20 cellular contexts compared by ENCODE assay signal in the genomic region with DNA sequence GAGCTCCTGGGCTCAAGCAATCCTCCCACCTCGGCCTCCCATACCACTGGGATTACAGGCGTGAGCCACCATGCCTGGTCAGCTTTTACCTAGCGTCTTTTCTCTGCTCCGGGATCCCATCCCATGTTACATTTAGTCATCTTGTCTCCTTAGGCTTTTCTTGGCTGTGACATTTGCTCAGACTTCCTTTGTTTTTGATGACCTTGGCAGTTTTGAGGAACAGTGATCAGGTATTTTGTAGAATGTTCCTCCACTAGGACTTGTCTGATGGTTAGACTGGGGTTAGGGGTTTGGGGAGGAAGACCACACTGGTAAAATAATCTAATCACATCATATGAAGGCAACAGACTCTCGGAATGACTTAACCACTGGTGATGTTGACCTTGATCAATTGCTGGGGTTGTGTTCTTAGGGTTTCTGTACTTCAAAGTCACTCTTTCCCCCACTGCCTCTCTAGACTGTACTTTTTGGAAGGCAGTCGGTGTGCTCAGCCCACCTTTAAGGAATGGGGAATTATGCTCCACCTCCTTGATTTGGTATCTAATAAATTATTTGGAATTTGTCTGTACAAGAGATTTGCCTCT. TPM values are rescaled to one million over a fixed set of nuclear protein-coding genes. Genes with fewer than 3 reads are reported as not detected.
DNase-seq lines count a peak whose midpoint lies in the region; ATAC-seq and TF ChIP-seq lines count a peak whose summit lies in the region.
"Had no signal": no experiment of that assay in that cellular context is flagged by ENCODE, and none has a peak within 500 bp of the region (broad histone marks: within the 10 kb centered on the region; RNA-seq: fewer than 3 reads in every experiment).

No MANE protein-coding gene starts in this region.

- H3K36me3 ChIP-seq in IMR-90 (ENCODE audit: control insufficient read depth, insufficient read depth, low read length) = peaks cover 31% of the 10 kb centered on the region
- H3K36me3 ChIP-seq in ascending aorta = peaks cover 17 to 22% of the 10 kb centered on the region in 2 donors
- H3K36me3 ChIP-seq: HAP-1 had no signal

- no peak overlapping the region for H3K23ac ChIP-seq in IMR-90 (ENCODE audit: low read depth, low read length)

- no peaks in the 10 kb centered on the region for H3K9me3 ChIP-seq in IMR-90 (ENCODE audit: control insufficient read depth, insufficient read depth, low read length)
- no peaks in the 10 kb centered on the region for H3K9me3 ChIP-seq in ascending aorta
- H3K9me3 ChIP-seq: HAP-1 had no signal

- TF ChIP-seq POLR2A in IMR-90 (IDR thresholded peaks at IDR 0.05; ENCODE audit: low read depth, low read length) = no peak

- H3K27ac Mint-ChIP-seq in CD14-positive monocyte (peak overlapping the region in 5 of 7 donors; percentile 18 to 77 (median 58)), natural killer cell (peak overlapping the region; percentile 36 to 58), progenitor cell of endocrine pancreas (no peak overlapping the region)
- H3K27ac Mint-ChIP-seq: IgD-negative memory B cell had no signal

- H3K27ac ChIP-seq in IMR-90 (ENCODE audit: insufficient read depth, low read length) (no peak overlapping the region), ascending aorta (peak overlapping the region; percentile 20 to 74)
- H3K27ac ChIP-seq: HL-60 had no signal

- H2BK15ac ChIP-seq in IMR-90 (ENCODE audit: low read depth, low read length) = no peak overlapping the region

- CTCF ChIA-PET in IMR-90 (lab: Yijun Ruan, JAX) = no interaction called here

- H3K18ac ChIP-seq in IMR-90 (ENCODE audit: low read depth, low read length) = no peak overlapping the region

- H4K8ac ChIP-seq in IMR-90 (ENCODE audit: low read depth in 2 of 2, low read length in 2 of 2) = no peak overlapping the region

- intact Hi-C loops in CD14-positive monocyte (cut with micrococcal nuclease) (no loop called here), IMR-90 (cut with micrococcal nuclease) (no loop called here), ascending aorta (cut with DNase I) (no loop called here), natural killer cell (cut with micrococcal nuclease) (no loop called here)

- H3K9me1 ChIP-seq in IMR-90 (ENCODE audit: insufficient read depth, low read length) = peaks cover 25% of the 10 kb centered on the region

- no peak overlapping the region for H3K56ac ChIP-seq in IMR-90 (ENCODE audit: extremely low read depth, insufficient read depth, low read length)

- POLR2A ChIA-PET in IMR-90 (lab: Charles Lee; ENCODE audit: unreplicated experiment) = no interaction called here

- H3K4me1 Mint-ChIP-seq in CD14-positive monocyte (peaks cover 38% of the 10 kb centered on the region), natural killer cell (peaks cover 27 to 37% of the 10 kb centered on the region in 2 donors), progenitor cell of endocrine pancreas (ENCODE audit: low read depth) (peaks cover 4% of the 10 kb centered on the region)

- no peak overlapping the region for H3K4me3 Mint-ChIP-seq in CD14-positive monocyte
- no peak overlapping the region for H3K4me3 Mint-ChIP-seq in natural killer cell
- no peak overlapping the region for H3K4me3 Mint-ChIP-seq in progenitor cell of endocrine pancreas (ENCODE audit: low read depth)
- H3K4me3 Mint-ChIP-seq: IgD-negative memory B cell had no signal

- no peak for ATAC-seq in IMR-90 (ENCODE audit: low read depth)
- ATAC-seq in natural killer cell = no peak
- no peak for ATAC-seq in GM21737 (IDR thresholded peaks at IDR 0.05; ENCODE audit: unreplicated experiment)
- ATAC-seq: Right ventricle myocardium inferior had no signal

- no peaks in the 10 kb centered on the region for H3K27me3 ChIP-seq in IMR-90 (ENCODE audit: control insufficient read depth, insufficient read depth, low read length)
- H3K27me3 ChIP-seq in ascending aorta = no peaks in the 10 kb centered on the region

- H2BK120ac ChIP-seq in IMR-90 (ENCODE audit: low read depth, low read length) = no peak overlapping the region

- H3K4me3 ChIP-seq in IMR-90 (ENCODE audit: insufficient read depth, low read depth, low read length) (no peak overlapping the region), ascending aorta (no peak overlapping the region)
- H3K4me3 ChIP-seq: HAP-1 had no signal

- no peak overlapping the region for H2AFZ ChIP-seq in IMR-90 (replicated peaks; ENCODE audit: low read length, poor library complexity)

- H3K4ac ChIP-seq in IMR-90 (ENCODE audit: low read depth, low read length) = no peak overlapping the region

- peaks cover 0 to 8% (median under 1%) of the 10 kb centered on the region in 7 donors for H3K9me3 Mint-ChIP-seq in CD14-positive monocyte
- no peaks in the 10 kb centered on the region for H3K9me3 Mint-ChIP-seq in natural killer cell
- no peaks in the 10 kb centered on the region for H3K9me3 Mint-ChIP-seq in progenitor cell of endocrine pancreas (ENCODE audit: low read depth)

- dilution Hi-C loops in IMR-90 (cut with HindIII; ENCODE audit: low sequenced_read_pairs, unreplicated experiment) = no loop called here

- H3K79me1 ChIP-seq in IMR-90 (ENCODE audit: low read depth in 1 of 2, low read length in 2 of 2) = peaks cover 10 to 67% of the 10 kb centered on the region in 2 experiments

- H3K4me1 ChIP-seq in IMR-90 (ENCODE audit: control insufficient read depth, insufficient read depth, low read length) (peaks cover 16% of the 10 kb centered on the region), ascending aorta (peaks cover 3 to 34% of the 10 kb centered on the region in 2 donors)
- H3K4me1 ChIP-seq: HAP-1 had no signal

- H4K91ac ChIP-seq in IMR-90 (ENCODE audit: insufficient read depth, low read depth, low read length) = no peak overlapping the region

- no peak overlapping the region for H3K14ac ChIP-seq in IMR-90 (replicated peaks; ENCODE audit: low read depth, low read length)

- no peak overlapping the region for H3K9ac ChIP-seq in IMR-90 (ENCODE audit: low read depth, low read length)

- H2BK5ac ChIP-seq in IMR-90 (ENCODE audit: low read depth, low read length, poor library complexity, severe bottlenecking) = no peak overlapping the region

- whole genome bisulfite sequencing in IMR-90 (ENCODE audit: extremely low coverage in 2 of 2, insufficient read length in 1 of 2), 2 experiments = 100% methylated on average over 2 of the region's 6 CpGs; no CpG with 5 or more reads in 1 of the 2 experiments

- H2AK5ac ChIP-seq in IMR-90 (ENCODE audit: low read depth, low read length) = no peak overlapping the region

- H3K36me3 Mint-ChIP-seq in CD14-positive monocyte (peaks cover 77 to 86% of the 10 kb centered on the region in 2 donors), natural killer cell (no peaks in the 10 kb centered on the region), progenitor cell of endocrine pancreas (ENCODE audit: insufficient read depth) (peaks cover under 1% of the 10 kb centered on the region)

- no peak overlapping the region for H4K5ac ChIP-seq in IMR-90 (ENCODE audit: low read depth, low read length)

- DNase-seq in CD14-positive monocyte (ENCODE audit: low spot score) = no peak
- no peak for DNase-seq in IMR-90
- DNase-seq in ascending aorta (ENCODE audit: low spot score in 2 of 2) = no peak
- DNase-seq in natural killer cell = no peak
- DNase-seq in progenitor cell of endocrine pancreas (ENCODE audit: low spot score, unreplicated experiment) = no peak
- no peak for DNase-seq in hypothalamus (lab: John Stamatoyannopoulos, UW)
- DNase-seq: ACHN, Caco-2, MM.1S, NCI-H1092 treated with DMSO at 0.1 percent for 48 hours, NCI-H146, NCI-H2081, NCI-H2171 treated with DMSO at 0.1 percent for 48 hours, NCI-H446, NCI-H69 had no signal

- no peak overlapping the region for H2BK20ac ChIP-seq in IMR-90 (ENCODE audit: low read depth, low read length)

- BruUV-seq in IMR-90 (replicated peaks; lab: Mats Ljungman, UMichigan) = no TSS peak

- in situ Hi-C loops in IMR-90 (cut with MboI; ENCODE audit: low sequenced_read_pairs) = no loop called here

- no peaks in the 10 kb centered on the region; the same call in 1 of the 2 replicates for H4K20me1 ChIP-seq in IMR-90 (ENCODE audit: insufficient read depth, low read length)

- TF ChIP-seq RAD21 in IMR-90 (IDR thresholded peaks at IDR 0.05; ENCODE audit: low read length) = no peak

- TF ChIP-seq CTCF in CD14-positive monocyte (IDR thresholded peaks at IDR 0.05) = no peak
- no peak for TF ChIP-seq CTCF in IMR-90 (conservative IDR thresholded peaks at IDR 0.05; ENCODE audit: low read depth, low read length)
- no peak for TF ChIP-seq CTCF in ascending aorta (IDR thresholded peaks at IDR 0.05)
- TF ChIP-seq CTCF in natural killer cell (IDR thresholded peaks at IDR 0.05) = no peak
- TF ChIP-seq CTCF in progenitor cell of endocrine pancreas (IDR thresholded peaks at IDR 0.05; ENCODE audit: unreplicated experiment) = no peak

- H3K27me3 Mint-ChIP-seq in CD14-positive monocyte (ENCODE audit: low read depth in 3 of 3) (peaks cover 0 to 4% (median under 1%) of the 10 kb centered on the region in 3 donors), natural killer cell (ENCODE audit: low read depth in 2 of 2) (no peaks in the 10 kb centered on the region), progenitor cell of endocrine pancreas (no peaks in the 10 kb centered on the region)
- H3K27me3 Mint-ChIP-seq: IgD-negative memory B cell had no signal

- no peak overlapping the region for H2AK9ac ChIP-seq in IMR-90 (replicated peaks; ENCODE audit: low read depth, low read length, poor library complexity)

- H3K4me2 ChIP-seq in IMR-90 (ENCODE audit: low read depth, low read length) = no peak overlapping the region

TF ChIP-seq in IMR-90, 13 proteins besides CTCF, POLR2A, EP300 and RAD21:
- TF ChIP-seq RCOR1 (IDR thresholded peaks at IDR 0.05; ENCODE audit: insufficient replicate concordance, low read length) = no peak
- peak; percentile 84 for TF ChIP-seq MAFK (IDR thresholded peaks at IDR 0.05; ENCODE audit: low read depth, low read length)

RNA-seq across cellular contexts. Expression of a gene that starts 48.4 kb away (rescaled TPM):
- polyA plus RNA-seq in CD14-positive monocyte (10 to 100 TPM; 42.8 to 54.6 TPM), IMR-90 (2012; rRNA removed) (11.1 and 11.6 TPM in 2 replicates)
- total RNA-seq in IMR-90 (2012; rRNA removed) (2.2 and 2.5 TPM in 2 replicates), ascending aorta (30.3 TPM), natural killer cell (100 to 1,000 TPM; 248 to 289 (median 282) TPM), progenitor cell of endocrine pancreas (6.7 and 6.9 TPM in 2 replicates)
- polyA plus RNA-seq in IMR-90 (2012; cell fraction: cytosol; rRNA removed) = 8.9 and 13.9 TPM in 2 replicates
- 10.8 and 19.9 TPM in 2 replicates for polyA plus RNA-seq in IMR-90 (2012; cell fraction: nucleus; rRNA removed; ENCODE audit: low replicate concordance)
